ENCODE assay signal across 8 cellular contexts in the genomic region with DNA sequence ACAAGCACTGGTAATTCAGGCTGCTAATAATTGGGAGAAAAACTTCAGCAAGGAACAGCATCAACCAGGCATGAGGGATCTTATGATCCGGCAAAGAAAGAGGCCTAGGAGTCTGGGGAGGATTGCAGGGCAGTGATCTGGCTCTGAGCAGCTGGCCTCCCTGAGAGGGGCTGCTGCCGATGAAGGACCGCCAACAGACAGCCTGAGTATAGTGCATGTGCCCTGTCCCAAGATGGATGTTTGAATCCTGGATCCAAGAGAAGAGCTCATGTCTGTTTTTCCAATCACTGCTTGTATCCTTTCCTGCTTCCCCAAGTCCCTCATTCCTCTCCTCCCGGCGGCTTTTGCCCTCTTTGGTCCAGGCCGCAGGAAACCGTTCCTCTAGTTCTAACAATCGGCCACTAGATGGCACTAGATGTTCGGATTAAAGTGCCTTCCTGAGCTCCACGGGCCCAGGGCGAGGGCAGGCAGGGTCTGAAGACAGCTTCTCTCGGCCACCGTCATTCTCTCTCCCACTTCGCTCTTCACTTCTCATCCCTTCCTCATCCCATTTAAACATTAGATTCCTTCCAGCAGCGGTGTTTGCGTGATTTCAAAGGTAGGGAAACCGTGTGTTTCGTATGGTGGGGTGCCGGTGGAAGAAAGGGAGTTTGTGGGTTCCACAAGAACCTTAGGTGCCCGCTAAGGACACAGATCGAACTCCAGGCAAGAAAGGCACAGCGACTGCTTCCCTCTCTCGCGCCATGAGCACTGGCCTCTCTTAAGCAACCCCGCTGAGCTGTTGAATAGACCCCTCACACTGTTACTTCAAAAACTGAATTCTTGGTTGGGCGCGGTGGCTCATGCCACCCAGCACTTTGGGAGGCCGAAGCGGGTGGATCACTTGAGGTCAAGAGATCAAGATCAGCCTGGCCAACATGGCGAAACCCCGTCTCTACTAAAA.
DNase-seq lines count a peak whose midpoint lies in the region; ATAC-seq and TF ChIP-seq lines count a peak whose summit lies in the region.

No MANE protein-coding gene starts in this region.

- no peaks in the 10 kb centered on the region for H3K9me3 Mint-ChIP-seq in activated B cell treated with CpG ODN at 0.5 μM for 24 hours

- H3K4me3 Mint-ChIP-seq in activated B cell treated with CpG ODN at 0.5 μM for 24 hours, result no peak overlapping the region

- H3K4me1 Mint-ChIP-seq in activated B cell treated with CpG ODN at 0.5 μM for 24 hours, result no peaks in the 10 kb centered on the region

- POLR2A ChIA-PET in activated B cell treated with CpG ODN at 0.5 μM for 24 hours (lab: Charles Lee), result no interaction called here

- H3K27ac ChIP-seq in C4-2B, result no peak overlapping the region

- DNase-seq in NCI-H2196 treated with DMSO at 0.1 percent for 48 hours (lab: John Stamatoyannopoulos, UW; ENCODE audit: unreplicated experiment), result peak; percentile 50
- DNase-seq in activated B cell treated with CpG ODN at 0.5 μM for 24 hours, result peak; percentile 18
- DNase-seq in effector CD4-positive, alpha-beta T cell, result peak; percentile 26
- DNase-seq in medulla oblongata (ENCODE audit: extremely low spot score), result peak; percentile 89
- DNase-seq in stimulated activated CD8-positive, alpha-beta memory T cell treated with anti-CD3 and anti-CD28 coated beads, Interleukin-4, amount 100 ng/mL, for 48 hours, result peak; percentile 63

- TF ChIP-seq CTCF in C4-2B (conservative IDR thresholded peaks at IDR 0.05), result peak; percentile 81
- no peak for TF ChIP-seq CTCF in activated B cell treated with CpG ODN at 0.5 μM for 24 hours (IDR thresholded peaks at IDR 0.05)

- H3K36me3 Mint-ChIP-seq in activated B cell treated with CpG ODN at 0.5 μM for 24 hours (ENCODE audit: low read depth), result no peaks in the 10 kb centered on the region

- H3K27me3 Mint-ChIP-seq in activated B cell treated with CpG ODN at 0.5 μM for 24 hours, result peaks cover 4% of the 10 kb centered on the region

- CTCF ChIA-PET in activated B cell treated with CpG ODN at 0.5 μM for 24 hours (lab: Charles Lee), result interaction anchor here (0.5 to 2.5 kb wide), 14 partner anchors 8 to 603 kb away, joined by 3 to 25 read pairs (median 4); no protein-coding TSS in a partner anchor

- ATAC-seq in GM18873 (IDR thresholded peaks at IDR 0.05; ENCODE audit: low FRiP score, unreplicated experiment) (peak; percentile 59), HG03139 (IDR thresholded peaks at IDR 0.05; ENCODE audit: unreplicated experiment) (peak; percentile 95), activated B cell treated with CpG ODN at 0.5 μM for 24 hours (ENCODE audit: low read depth) (peak; percentile 52)

- intact Hi-C loops in activated B cell treated with CpG ODN at 0.5 μM for 24 hours (cut with micrococcal nuclease), result no loop called here

- H3K27ac Mint-ChIP-seq in activated B cell treated with CpG ODN at 0.5 μM for 24 hours, result no peak overlapping the region

Comparison
In these comparisons a context has a peak if more than half of its experiments do, and no peak if none do; other contexts are left out.
1. DNase-seq: peak in every context shown above with its lines; median percentile 89 in medulla oblongata; 63 in stimulated activated CD8-positive, alpha-beta memory T cell treated with anti-CD3 and anti-CD28 coated beads, Interleukin-4, amount 100 ng/mL, for 48 hours; 50 in NCI-H2196 treated with DMSO at 0.1 percent for 48 hours; 26 in effector CD4-positive, alpha-beta T cell; 18 in activated B cell treated with CpG ODN at 0.5 μM for 24 hours.